ENCODE assay signal across 22 cellular contexts in the genomic region with DNA sequence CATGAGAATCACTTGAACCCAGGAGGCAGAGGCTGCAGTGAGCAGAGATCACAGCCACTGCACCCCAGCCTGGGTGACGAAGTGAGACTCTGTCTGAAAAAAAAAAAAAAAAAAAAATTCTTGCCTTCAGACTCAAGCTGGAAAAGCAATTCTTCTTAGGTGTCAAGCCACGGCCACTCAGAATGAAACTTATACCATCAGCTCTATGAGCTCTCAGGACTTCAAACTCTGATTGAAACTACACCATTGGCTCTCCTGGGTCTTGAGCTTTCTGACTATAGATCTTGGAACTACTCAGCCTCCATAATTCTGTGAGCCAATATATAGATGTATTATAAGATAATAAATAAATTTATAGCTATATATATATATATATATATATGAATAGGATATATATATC. TPM values are rescaled to one million over a fixed set of nuclear protein-coding genes. Genes with fewer than 3 reads are reported as not detected.
A peak's percentile ranks its signal among the peaks of the same experiment; 100 is the strongest.
DNase-seq lines count a peak whose midpoint lies in the region; ATAC-seq, FAIRE-seq and TF ChIP-seq lines count a peak whose summit lies in the region.
"Had no signal": no experiment of that assay in that cellular context is flagged by ENCODE, and none has a peak within 500 bp of the region (broad histone marks: within the 10 kb centered on the region; RNA-seq: fewer than 3 reads in every experiment).

No MANE protein-coding gene starts in this region.

- DNase-seq in activated T-cell treated with anti-CD3 and anti-CD28 coated beads, Interleukin-2, amount 50 U/mL, for 48 hours, result no peak
- DNase-seq in GM12892 (ENCODE audit: insufficient read length) (no peak), HCEC 1CT (no peak)
- DNase-seq: Caco-2; CD4-positive, alpha-beta T cell; DMS153; GF-D8; H9; MV-4-11; NCI-H187 treated with DMSO at 0.1 percent for 48 hours; NCI-H2227 treated with DMSO at 0.1 percent for 48 hours; NCI-H524; NCI-H82; SHP77 treated with DMSO at 0.1 percent for 48 hours; SK-N-SH had no signal

- ATAC-seq in GM18498 (IDR thresholded peaks at IDR 0.05; ENCODE audit: unreplicated experiment) (peak; percentile 61), GM18858 (IDR thresholded peaks at IDR 0.05; ENCODE audit: unreplicated experiment) (peak; percentile 87), GM21447 (IDR thresholded peaks at IDR 0.05; ENCODE audit: unreplicated experiment) (peak; percentile 73), HG03442 (IDR thresholded peaks at IDR 0.05; ENCODE audit: unreplicated experiment) (peak; percentile 73)
- ATAC-seq: A549 had no signal

- TF ChIP-seq POLR2A in GM12892 (IDR thresholded peaks at IDR 0.05; ENCODE audit: low read depth, low read length), result no peak

- no peak for FAIRE-seq in GM12892 (lab: Jason Lieb, UNC)
- FAIRE-seq: A549, GM12891 had no signal

RNA-seq across cellular contexts. Expression of gene FGF10, which starts 12.9 kb away (rescaled TPM):
- polyA plus RNA-seq in GM12892 (2012; ENCODE audit: missing spikeins), result not detected
- polyA plus RNA-seq: A549, BJ, SK-N-SH had no signal
